Comparison of ENCODE assay signal across 15 cellular contexts in the genomic region with DNA sequence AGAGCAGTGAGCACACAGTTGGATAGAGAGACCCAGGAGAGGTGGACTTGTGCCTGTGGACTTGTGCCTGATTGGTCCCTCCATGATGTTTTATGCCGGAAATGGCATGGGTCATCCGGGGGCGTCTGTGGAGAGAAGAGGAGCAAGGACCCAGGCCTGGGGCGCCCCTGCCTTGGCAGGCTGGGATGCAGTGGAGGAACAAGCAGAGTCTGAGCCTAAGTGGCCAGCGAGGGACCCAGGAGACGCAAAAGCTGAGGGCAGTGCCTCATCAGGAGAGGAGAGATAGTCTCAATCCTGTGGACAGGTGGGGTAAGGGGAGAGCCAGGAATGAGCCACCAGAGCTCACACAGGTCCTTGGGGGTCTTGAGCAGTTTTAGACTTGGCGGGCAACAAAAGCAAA.
DNase-seq lines count a peak whose midpoint lies in the region; ATAC-seq and TF ChIP-seq lines count a peak whose summit lies in the region.
"Had no signal": no experiment of that assay in that cellular context is flagged by ENCODE, and none has a peak within 500 bp of the region (broad histone marks: within the 10 kb centered on the region; RNA-seq: fewer than 3 reads in every experiment).

No MANE protein-coding gene starts in this region.

- peaks cover 58% of the 10 kb centered on the region for H4K20me1 ChIP-seq in BLaER1

- no peaks in the 10 kb centered on the region for H3K9me3 ChIP-seq in BLaER1

- H3K4me3 Mint-ChIP-seq in activated naive CD8-positive, alpha-beta T cell treated with anti-CD3 and anti-CD28 coated beads, Interleukin-2, amount 50 U/mL, for 24 hours: no peak overlapping the region
- H3K4me3 Mint-ChIP-seq in neural crest cell: no peak overlapping the region
- H3K4me3 Mint-ChIP-seq: CD14-positive monocyte; CD4-positive, alpha-beta memory T cell; H9 had no signal

- no peaks in the 10 kb centered on the region for H3K27me3 Mint-ChIP-seq in activated naive CD8-positive, alpha-beta T cell treated with anti-CD3 and anti-CD28 coated beads, Interleukin-2, amount 50 U/mL, for 24 hours
- H3K27me3 Mint-ChIP-seq in neural crest cell (ENCODE audit: low read depth): no peaks in the 10 kb centered on the region

- H3K36me3 Mint-ChIP-seq in activated naive CD8-positive, alpha-beta T cell treated with anti-CD3 and anti-CD28 coated beads, Interleukin-2, amount 50 U/mL, for 24 hours (ENCODE audit: low read depth): no peaks in the 10 kb centered on the region
- H3K36me3 Mint-ChIP-seq in neural crest cell (ENCODE audit: low read depth): peaks cover 5% of the 10 kb centered on the region
- H3K36me3 Mint-ChIP-seq: CD14-positive monocyte; CD4-positive, alpha-beta memory T cell had no signal

- no peak for TF ChIP-seq CTCF in neural crest cell (conservative IDR thresholded peaks at IDR 0.05)

- 0 out of 2 replicates have a peak overlapping the region, but pooled peaks have one; percentile 15 for H3K9ac ChIP-seq in BLaER1

- H3K36me3 ChIP-seq in BLaER1: peaks cover 42% of the 10 kb centered on the region

- 0 out of 2 replicates have a peak overlapping the region, but pooled peaks have one; percentile 26 for H3K27ac ChIP-seq in BLaER1

- DNase-seq in AG20443 (ENCODE audit: low spot score): peak; percentile 11
- DNase-seq in activated naive CD8-positive, alpha-beta T cell treated with anti-CD3 and anti-CD28 coated beads, Interleukin-2, amount 50 U/mL, for 24 hours: no peak
- no peak for DNase-seq in neural crest cell (ENCODE audit: low read depth, low spot score)
- DNase-seq in nucleus accumbens (lab: John Stamatoyannopoulos, UW): no peak
- DNase-seq in stimulated activated CD4-positive, alpha-beta T cell treated with anti-CD3 and anti-CD28 coated beads, Interleukin-2, amount 100 ng/mL, for 24 hours: no peak
- no peak for DNase-seq in DMS153 treated with DMSO at 0.1 percent for 48 hours (lab: John Stamatoyannopoulos, UW; ENCODE audit: unreplicated experiment)
- DNase-seq: ACHN; AML-193; CD4-positive, alpha-beta memory T cell; DMS153; DMS79 treated with DMSO at 0.1 percent for 48 hours; GF-D8; H9 had no signal

- H3K4me3 ChIP-seq in BLaER1: no peak overlapping the region

- no peak overlapping the region for H3K4me2 ChIP-seq in BLaER1

- H3K27ac Mint-ChIP-seq in activated naive CD8-positive, alpha-beta T cell treated with anti-CD3 and anti-CD28 coated beads, Interleukin-2, amount 50 U/mL, for 24 hours: peak overlapping the region; percentile 34
- H3K27ac Mint-ChIP-seq in neural crest cell (ENCODE audit: unreplicated experiment): peak overlapping the region; percentile 87
- H3K27ac Mint-ChIP-seq: CD4-positive, alpha-beta memory T cell had no signal

- H3K4me1 Mint-ChIP-seq in activated naive CD8-positive, alpha-beta T cell treated with anti-CD3 and anti-CD28 coated beads, Interleukin-2, amount 50 U/mL, for 24 hours: peaks cover 3% of the 10 kb centered on the region
- peaks cover 6% of the 10 kb centered on the region for H3K4me1 Mint-ChIP-seq in neural crest cell
- H3K4me1 Mint-ChIP-seq: CD14-positive monocyte; CD4-positive, alpha-beta memory T cell; H9 had no signal

- ATAC-seq in activated naive CD8-positive, alpha-beta T cell treated with anti-CD3 and anti-CD28 coated beads, Interleukin-2, amount 50 U/mL, for 24 hours: no peak

- H3K9me3 Mint-ChIP-seq in activated naive CD8-positive, alpha-beta T cell treated with anti-CD3 and anti-CD28 coated beads, Interleukin-2, amount 50 U/mL, for 24 hours: no peaks in the 10 kb centered on the region
- peaks cover 4% of the 10 kb centered on the region for H3K9me3 Mint-ChIP-seq in neural crest cell
- H3K9me3 Mint-ChIP-seq: CD4-positive, alpha-beta memory T cell; H9 had no signal

- H3K27me3 ChIP-seq in BLaER1: no peaks in the 10 kb centered on the region

- H3K4me1 ChIP-seq in BLaER1: peaks cover 19% of the 10 kb centered on the region; the same call in 1 of the 2 replicates
